ENCODE assay signal across 8 cellular contexts in genomic region chr9:35790385-35791291, GRCh38. TPM values are rescaled to one million over a fixed set of nuclear protein-coding genes. Genes with fewer than 3 reads are reported as not detected.
DNase-seq lines count a peak whose midpoint lies in the region; ATAC-seq and TF ChIP-seq lines count a peak whose summit lies in the region.

No MANE protein-coding gene starts in this region.

- no peaks in the 10 kb centered on the region for H3K9me3 ChIP-seq in CD8-positive, alpha-beta T cell (ENCODE audit: low read length)
- H3K9me3 ChIP-seq in endocrine pancreas (ENCODE audit: control insufficient read depth, low read length), result no peaks in the 10 kb centered on the region

- H3K4me1 Mint-ChIP-seq in CD8-positive, alpha-beta T cell (ENCODE audit: low read depth), result peaks cover 4% of the 10 kb centered on the region
- peaks cover 17% of the 10 kb centered on the region for H3K4me1 Mint-ChIP-seq in activated CD8-positive, alpha-beta T cell treated with anti-CD3 and anti-CD28 coated beads, Interleukin-2, amount 10 ng/mL, durations not matched to agents 7 days and 5 days (ENCODE audit: low read depth)

- peaks cover 41% of the 10 kb centered on the region for H3K36me3 Mint-ChIP-seq in CD8-positive, alpha-beta T cell
- H3K36me3 Mint-ChIP-seq in activated CD8-positive, alpha-beta T cell treated with anti-CD3 and anti-CD28 coated beads, Interleukin-2, amount 10 ng/mL, durations not matched to agents 7 days and 5 days (ENCODE audit: low read depth), result peaks cover 18% of the 10 kb centered on the region

- ATAC-seq in CD8-positive, alpha-beta T cell, result peak; percentile 97
- ATAC-seq in HG03095 (IDR thresholded peaks at IDR 0.05; ENCODE audit: unreplicated experiment) (peak; percentile 64), GM18511 (IDR thresholded peaks at IDR 0.05; ENCODE audit: unreplicated experiment) (no peak)
- peak; percentile 90 for ATAC-seq in activated CD8-positive, alpha-beta T cell treated with anti-CD3 and anti-CD28 coated beads, Interleukin-2, amount 10 ng/mL, durations not matched to agents 7 days and 5 days

- H3K9me3 Mint-ChIP-seq in CD8-positive, alpha-beta T cell, result no peaks in the 10 kb centered on the region
- no peaks in the 10 kb centered on the region for H3K9me3 Mint-ChIP-seq in activated CD8-positive, alpha-beta T cell treated with anti-CD3 and anti-CD28 coated beads, Interleukin-2, amount 10 ng/mL, durations not matched to agents 7 days and 5 days (ENCODE audit: insufficient read depth)

- intact Hi-C loops in CD8-positive, alpha-beta T cell (cut with DNase I, micrococcal nuclease), result loop anchor here (1.0 kb wide), 2 partner anchors 36 to 92 kb away; no protein-coding TSS in a partner anchor

- H3K27me3 ChIP-seq in CD8-positive, alpha-beta T cell (ENCODE audit: insufficient read depth, low read length), result no peaks in the 10 kb centered on the region
- no peaks in the 10 kb centered on the region for H3K27me3 ChIP-seq in endocrine pancreas (ENCODE audit: control insufficient read depth, insufficient read depth, low read length)

- TF ChIP-seq CTCF in CD8-positive, alpha-beta T cell (IDR thresholded peaks at IDR 0.05), result peak; percentile 75

- H3K36me3 ChIP-seq in CD8-positive, alpha-beta T cell (ENCODE audit: insufficient read depth, low read length), result peaks cover 2% of the 10 kb centered on the region
- H3K36me3 ChIP-seq in endocrine pancreas (ENCODE audit: control insufficient read depth, insufficient read depth, low read length), result no peaks in the 10 kb centered on the region

- H3K27ac ChIP-seq in CD8-positive, alpha-beta T cell (ENCODE audit: low read depth, low read length), result no peak overlapping the region

- CTCF ChIA-PET in CD8-positive, alpha-beta T cell (lab: Charles Lee), result interaction anchor here (0.5 to 5.1 kb wide), 50 partner anchors 9 to 187 kb away, joined by 3 to 101 read pairs (median 5); partner anchors contain the start of genes CCDC107, HINT2, MSMP and RMRP
- CTCF ChIA-PET in activated CD8-positive, alpha-beta T cell treated with anti-CD3 and anti-CD28 coated beads, Interleukin-2, amount 10 ng/mL, durations not matched to agents 7 days and 5 days (lab: Charles Lee), result interaction anchor here (0.6 to 5.1 kb wide), 47 partner anchors 9 to 411 kb away, joined by 3 to 59 read pairs (median 4); partner anchors contain the start of genes FAM221B, HINT2, HRCT1 and RGP1

- no peaks in the 10 kb centered on the region for H3K27me3 Mint-ChIP-seq in CD8-positive, alpha-beta T cell (ENCODE audit: low read depth)
- no peaks in the 10 kb centered on the region for H3K27me3 Mint-ChIP-seq in activated CD8-positive, alpha-beta T cell treated with anti-CD3 and anti-CD28 coated beads, Interleukin-2, amount 10 ng/mL, durations not matched to agents 7 days and 5 days (ENCODE audit: low read depth)

- H3K4me3 ChIP-seq in CD8-positive, alpha-beta T cell (ENCODE audit: low read depth, low read length), result no peak overlapping the region
- peak overlapping the region; percentile 2 for H3K4me3 ChIP-seq in endocrine pancreas (ENCODE audit: control insufficient read depth, insufficient read depth, low read length)

- POLR2A ChIA-PET in CD8-positive, alpha-beta T cell (lab: Charles Lee), result interaction anchor here (0.9 to 1.4 kb wide), 3 partner anchors 37 to 92 kb away, joined by 3 to 4 read pairs (median 4); partner anchors contain the start of genes FAM221B and TMEM8B
- POLR2A ChIA-PET in activated CD8-positive, alpha-beta T cell treated with anti-CD3 and anti-CD28 coated beads, Interleukin-2, amount 10 ng/mL, durations not matched to agents 7 days and 5 days (lab: Charles Lee), result no interaction called here

- peak overlapping the region; percentile 52 for H3K9ac ChIP-seq in endocrine pancreas (ENCODE audit: control insufficient read depth, insufficient read depth, low read length)

- peak in 6 of 7 experiments; percentile 34 to 71 (median 59) for DNase-seq in CD8-positive, alpha-beta T cell
- DNase-seq in NCI-H69 (lab: John Stamatoyannopoulos, UW) (peak; percentile 79), medulla oblongata (ENCODE audit: extremely low spot score) (peak; percentile 88)
- peak; percentile 73 for DNase-seq in activated CD8-positive, alpha-beta T cell treated with anti-CD3 and anti-CD28 coated beads, Interleukin-2, amount 10 ng/mL, durations not matched to agents 7 days and 5 days
- peak; percentile 42 for DNase-seq in stimulated activated CD8-positive, alpha-beta memory T cell treated with anti-CD3 and anti-CD28 coated beads, Interleukin-12 subunit alpha, Interleukin-12 subunit beta, amount 100 ng/mL, for 1 hour (ENCODE audit: low read depth)

- H3K4me1 ChIP-seq in CD8-positive, alpha-beta T cell (ENCODE audit: insufficient read depth, low read length), result no peaks in the 10 kb centered on the region
- H3K4me1 ChIP-seq in endocrine pancreas (ENCODE audit: control insufficient read depth, insufficient read depth, low read length), result peaks cover 10% of the 10 kb centered on the region

- no peak overlapping the region for H3K27ac Mint-ChIP-seq in CD8-positive, alpha-beta T cell
- no peak overlapping the region for H3K27ac Mint-ChIP-seq in activated CD8-positive, alpha-beta T cell treated with anti-CD3 and anti-CD28 coated beads, Interleukin-2, amount 10 ng/mL, durations not matched to agents 7 days and 5 days

- H3K4me3 Mint-ChIP-seq in CD8-positive, alpha-beta T cell, result no peak overlapping the region
- H3K4me3 Mint-ChIP-seq in activated CD8-positive, alpha-beta T cell treated with anti-CD3 and anti-CD28 coated beads, Interleukin-2, amount 10 ng/mL, durations not matched to agents 7 days and 5 days, result no peak overlapping the region

RNA-seq across cellular contexts. Expression of gene NPR2, which starts 0.8 kb away (rescaled TPM):
- 1 to 10 TPM; 2.0 to 2.9 TPM for total RNA-seq in CD8-positive, alpha-beta T cell
- total RNA-seq in activated CD8-positive, alpha-beta T cell treated with anti-CD3 and anti-CD28 coated beads, Interleukin-2, amount 10 ng/mL, durations not matched to agents 7 days and 5 days, result 10 to 100 TPM; 10.8 to 11.1 TPM

RNA-seq across cellular contexts. Expression of gene SPAG8, which starts 21.4 kb away (rescaled TPM):
- under 1 TPM; 0.78 to 0.92 TPM for total RNA-seq in CD8-positive, alpha-beta T cell
- total RNA-seq in activated CD8-positive, alpha-beta T cell treated with anti-CD3 and anti-CD28 coated beads, Interleukin-2, amount 10 ng/mL, durations not matched to agents 7 days and 5 days, result 1 to 10 TPM; 1.3 to 1.5 TPM

RNA-seq across cellular contexts. Expression of gene HINT2, which starts 24.2 kb away (rescaled TPM):
- total RNA-seq in CD8-positive, alpha-beta T cell, result 10 to 100 TPM in 1 of 2 experiments, 1 to 10 TPM in 1; 10.0 to 13.6 TPM
- 10 to 100 TPM; 74.7 to 76.8 TPM for total RNA-seq in activated CD8-positive, alpha-beta T cell treated with anti-CD3 and anti-CD28 coated beads, Interleukin-2, amount 10 ng/mL, durations not matched to agents 7 days and 5 days

RNA-seq across cellular contexts. Expression of gene MSMP, which starts 36.6 kb away (rescaled TPM):
- total RNA-seq in CD8-positive, alpha-beta T cell, result not detected
- total RNA-seq in activated CD8-positive, alpha-beta T cell treated with anti-CD3 and anti-CD28 coated beads, Interleukin-2, amount 10 ng/mL, durations not matched to agents 7 days and 5 days, result under 1 TPM; 0.61 to 0.89 TPM

RNA-seq across cellular contexts. Expression of gene FAM221B, which starts 37.9 kb away (rescaled TPM):
- total RNA-seq in CD8-positive, alpha-beta T cell, result not detected
- not detected for total RNA-seq in activated CD8-positive, alpha-beta T cell treated with anti-CD3 and anti-CD28 coated beads, Interleukin-2, amount 10 ng/mL, durations not matched to agents 7 days and 5 days

Comparison
In these comparisons a context has a peak if more than half of its experiments do, and no peak if none do; other contexts are left out.
1. RNA of gene HINT2, which starts 24.2 kb away (total RNA-seq): 74.7 to 76.8 TPM in activated CD8-positive, alpha-beta T cell treated with anti-CD3 and anti-CD28 coated beads, Interleukin-2, amount 10 ng/mL, durations not matched to agents 7 days and 5 days; 10.0 to 13.6 TPM in CD8-positive, alpha-beta T cell; every median in the first group is over 4 times any median in the second.
2. Peak in every context shown above with its lines, with median percentiles within 50 percentile points of each other: DNase-seq.